Comparison of ENCODE assay signal across 18 cellular contexts in the genomic region with DNA sequence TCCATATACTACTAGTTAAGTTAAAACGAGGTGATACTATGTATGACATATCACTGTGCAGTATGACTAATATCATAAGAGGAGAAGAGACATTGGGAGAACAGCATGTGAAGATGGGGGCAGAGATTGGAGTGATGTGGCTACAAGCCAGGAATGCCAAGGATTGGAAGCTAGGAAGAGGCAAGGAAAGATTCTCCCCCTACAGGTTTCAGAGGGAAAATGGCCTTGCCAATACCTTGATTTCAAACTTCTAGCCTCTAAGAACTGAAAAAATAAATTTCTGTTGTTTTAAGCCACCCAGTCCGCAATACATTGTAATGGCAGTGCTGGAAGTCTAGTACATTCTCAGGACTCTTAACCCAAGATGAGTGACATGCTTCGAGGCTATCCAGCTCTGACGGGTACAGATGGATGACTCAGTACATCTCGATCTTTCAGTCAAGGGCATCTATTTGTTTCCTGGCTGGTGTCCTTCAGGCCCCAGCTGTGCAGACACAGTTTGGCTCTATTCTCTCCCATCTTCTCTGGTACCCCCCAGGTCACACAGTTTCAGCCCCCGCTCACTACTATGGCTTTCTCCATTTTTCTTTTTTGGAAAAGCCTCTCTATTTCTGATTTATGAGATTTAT. TPM values are rescaled to one million over a fixed set of nuclear protein-coding genes. Genes with fewer than 3 reads are reported as not detected.
DNase-seq lines count a peak whose midpoint lies in the region; ATAC-seq and TF ChIP-seq lines count a peak whose summit lies in the region.
"Had no signal": no experiment of that assay in that cellular context is flagged by ENCODE, and none has a peak within 500 bp of the region (broad histone marks: within the 10 kb centered on the region; RNA-seq: fewer than 3 reads in every experiment).

No MANE protein-coding gene starts in this region.

- TF ChIP-seq CTCF in Calu3 (IDR thresholded peaks at IDR 0.05; ENCODE audit: unreplicated experiment), result peak; percentile 19
- TF ChIP-seq CTCF in astrocyte of the cerebellum (IDR thresholded peaks at IDR 0.05; ENCODE audit: low read depth, low read length, missing control alignments), result peak; percentile 14

- H3K4me3 ChIP-seq in astrocyte of the cerebellum (ENCODE audit: low read depth, low read length), result no peak overlapping the region
- no peak overlapping the region for H3K4me3 ChIP-seq in mesendoderm (ENCODE audit: low read length)
- H3K4me3 ChIP-seq: dorsolateral prefrontal cortex had no signal

- H3K4ac ChIP-seq in mesendoderm (ENCODE audit: low read depth, low read length), result no peak overlapping the region

- H3K79me2 ChIP-seq in mesendoderm (ENCODE audit: control insufficient read depth, insufficient read depth, low read length), result no peaks in the 10 kb centered on the region

- no peaks in the 10 kb centered on the region for H3K9me3 Mint-ChIP-seq in Calu3 (ENCODE audit: low read depth, unreplicated experiment)
- H3K9me3 Mint-ChIP-seq in natural killer cell treated with Interleukin-12 subunit alpha and Interleukin-12 subunit beta and Interleukin-15 and Interleukin-18, amount 100 ng/mL, for 72 hours, result peaks cover 2% of the 10 kb centered on the region
- H3K9me3 Mint-ChIP-seq: activated naive CD8-positive, alpha-beta T cell treated with anti-CD3 and anti-CD28 coated beads, Interleukin-2, amount 50 U/mL, for 24 hours had no signal

- H3K4me2 ChIP-seq in mesendoderm (ENCODE audit: low read length), result no peak overlapping the region

- CTCF ChIA-PET in Calu3 (lab: Charles Lee), result interaction anchor here (1.4 kb wide), 1 partner anchor 101 kb away, joined by 5 read pairs; no protein-coding TSS in a partner anchor

- H3K27ac Mint-ChIP-seq in Calu3 (ENCODE audit: unreplicated experiment), result no peak overlapping the region
- no peak overlapping the region for H3K27ac Mint-ChIP-seq in natural killer cell treated with Interleukin-12 subunit alpha and Interleukin-12 subunit beta and Interleukin-15 and Interleukin-18, amount 100 ng/mL, for 72 hours
- H3K27ac Mint-ChIP-seq: activated naive CD8-positive, alpha-beta T cell treated with anti-CD3 and anti-CD28 coated beads, Interleukin-2, amount 50 U/mL, for 24 hours had no signal

- in situ Hi-C loops in astrocyte of the cerebellum (cut with HindIII; ENCODE audit: low sequenced_read_pairs), result no loop called here

- no peaks in the 10 kb centered on the region for H3K27me3 ChIP-seq in mesendoderm (ENCODE audit: insufficient read depth, low read length, poor library complexity)
- H3K27me3 ChIP-seq: dorsolateral prefrontal cortex had no signal

- no TSS peak for BruUV-seq in Calu3 (replicated peaks; lab: Mats Ljungman, UMichigan)

- no peak overlapping the region for H2BK15ac ChIP-seq in mesendoderm (replicated peaks; ENCODE audit: low read depth)

- no peak overlapping the region for H3K23ac ChIP-seq in mesendoderm (ENCODE audit: low read length)

- no peaks in the 10 kb centered on the region for H3K4me1 ChIP-seq in mesendoderm (ENCODE audit: control insufficient read depth, low read depth, low read length)

- H4K8ac ChIP-seq in mesendoderm (ENCODE audit: low read depth, low read length), result no peak overlapping the region

- H3K36me3 ChIP-seq in mesendoderm (ENCODE audit: control insufficient read depth, insufficient read depth, low read length), result no peaks in the 10 kb centered on the region

- no peak overlapping the region for H3K9ac ChIP-seq in mesendoderm (ENCODE audit: low read length)

- no peak overlapping the region for H3K18ac ChIP-seq in mesendoderm (ENCODE audit: low read length)

- ATAC-seq in GM19351 (IDR thresholded peaks at IDR 0.05; ENCODE audit: unreplicated experiment), result no peak
- ATAC-seq in natural killer cell treated with Interleukin-12 subunit alpha and Interleukin-12 subunit beta and Interleukin-15 and Interleukin-18, amount 100 ng/mL, for 72 hours, result no peak
- ATAC-seq: activated naive CD8-positive, alpha-beta T cell treated with anti-CD3 and anti-CD28 coated beads, Interleukin-2, amount 50 U/mL, for 24 hours; left colon; naive thymus-derived CD8-positive, alpha-beta T cell; sciatic nerve had no signal

- H2AK5ac ChIP-seq in mesendoderm (ENCODE audit: low read length), result no peak overlapping the region

- intact Hi-C loops in Calu3 (cut with micrococcal nuclease; ENCODE audit: unreplicated experiment), result no loop called here

- H2BK5ac ChIP-seq in mesendoderm (ENCODE audit: low read length), result no peak overlapping the region

- H3K56ac ChIP-seq in mesendoderm (ENCODE audit: low read length), result no peak overlapping the region

- no peak overlapping the region for H3K4me3 Mint-ChIP-seq in Calu3 (ENCODE audit: low read depth, unreplicated experiment)
- no peak overlapping the region for H3K4me3 Mint-ChIP-seq in natural killer cell treated with Interleukin-12 subunit alpha and Interleukin-12 subunit beta and Interleukin-15 and Interleukin-18, amount 100 ng/mL, for 72 hours
- H3K4me3 Mint-ChIP-seq: activated naive CD8-positive, alpha-beta T cell treated with anti-CD3 and anti-CD28 coated beads, Interleukin-2, amount 50 U/mL, for 24 hours had no signal

- no peaks in the 10 kb centered on the region for H3K36me3 Mint-ChIP-seq in Calu3 (ENCODE audit: insufficient read depth, unreplicated experiment)
- H3K36me3 Mint-ChIP-seq in natural killer cell treated with Interleukin-12 subunit alpha and Interleukin-12 subunit beta and Interleukin-15 and Interleukin-18, amount 100 ng/mL, for 72 hours, result no peaks in the 10 kb centered on the region

- DNase-seq in Calu3, result no peak
- peak; percentile 32 for DNase-seq in HT-29 (ENCODE audit: low spot score)
- no peak for DNase-seq in astrocyte of the cerebellum (ENCODE audit: low read depth)
- peak; percentile 68 for DNase-seq in mesendoderm
- DNase-seq in LoVo (ENCODE audit: low spot score), result no peak
- DNase-seq in natural killer cell treated with Interleukin-12 subunit alpha and Interleukin-12 subunit beta and Interleukin-15 and Interleukin-18, amount 100 ng/mL, for 72 hours (ENCODE audit: low spot score), result no peak
- DNase-seq: activated CD8-positive, alpha-beta memory T cell treated with anti-CD3 and anti-CD28 coated beads, Interleukin-2, amount 50 U/mL, for 48 hours; activated naive CD8-positive, alpha-beta T cell treated with anti-CD3 and anti-CD28 coated beads, Interleukin-2, amount 50 U/mL, for 24 hours; dorsolateral prefrontal cortex; H7; left colon; naive thymus-derived CD8-positive, alpha-beta T cell; NCI-H1436; NCI-H524 treated with DMSO at 0.1 percent for 48 hours; SIG-M5 had no signal

- H3K4me1 Mint-ChIP-seq in Calu3 (ENCODE audit: low read depth, unreplicated experiment), result no peaks in the 10 kb centered on the region
- H3K4me1 Mint-ChIP-seq in natural killer cell treated with Interleukin-12 subunit alpha and Interleukin-12 subunit beta and Interleukin-15 and Interleukin-18, amount 100 ng/mL, for 72 hours (ENCODE audit: low read depth in 2 of 2), result peaks cover 8 to 18% of the 10 kb centered on the region in 2 donors

- no peaks in the 10 kb centered on the region for H3K79me1 ChIP-seq in mesendoderm (ENCODE audit: low read length)

- H2BK120ac ChIP-seq in mesendoderm (ENCODE audit: low read depth, low read length), result no peak overlapping the region

- WGBS in mesendoderm (ENCODE audit: extremely low coverage, insufficient coverage, low lambda C conversion rate), result no CpG with 5 or more reads among the region's 6 CpGs

- no peaks in the 10 kb centered on the region for H3K27me3 Mint-ChIP-seq in Calu3 (ENCODE audit: unreplicated experiment)
- H3K27me3 Mint-ChIP-seq in natural killer cell treated with Interleukin-12 subunit alpha and Interleukin-12 subunit beta and Interleukin-15 and Interleukin-18, amount 100 ng/mL, for 72 hours, result no peaks in the 10 kb centered on the region
- H3K27me3 Mint-ChIP-seq: activated naive CD8-positive, alpha-beta T cell treated with anti-CD3 and anti-CD28 coated beads, Interleukin-2, amount 50 U/mL, for 24 hours; naive thymus-derived CD8-positive, alpha-beta T cell had no signal

- no peak overlapping the region for H3K27ac ChIP-seq in mesendoderm (ENCODE audit: low read depth, low read length)
- H3K27ac ChIP-seq: VCaP had no signal

- H4K5ac ChIP-seq in mesendoderm (ENCODE audit: low read length), result no peak overlapping the region

RNA-seq across cellular contexts. Expression of a gene that starts 55.5 kb away (rescaled TPM):
- total RNA-seq in Calu3 (2022), result not detected in 2 replicates
- total RNA-seq in HT-29 (2014; rRNA removed; shearing (Covaris generic)), result not detected in 2 replicates
- polyA plus RNA-seq in mesendoderm (2013, experiment 1 of 2), result 0.01 TPM
- not detected for polyA plus RNA-seq in mesendoderm (2013, experiment 2 of 2)
- total RNA-seq in natural killer cell treated with Interleukin-12 subunit alpha and Interleukin-12 subunit beta and Interleukin-15 and Interleukin-18, amount 100 ng/mL, for 72 hours, result 10 to 100 TPM in 1 of 2 donors, 1 to 10 TPM in 1; 3.8 to 44.2 TPM
- total RNA-seq: H7 had no signal

Comparison
In these comparisons a context has a peak if more than half of its experiments do, and no peak if none do; other contexts are left out.
1. DNase-seq: peak in HT-29 (single experiment) and mesendoderm (single experiment); none in Calu3 (single experiment), astrocyte of the cerebellum (single experiment), LoVo (single experiment) and natural killer cell treated with Interleukin-12 subunit alpha and Interleukin-12 subunit beta and Interleukin-15 and Interleukin-18, amount 100 ng/mL, for 72 hours (single experiment).